8 cellular contexts compared by ENCODE assay signal in genomic region chr17:49191917-49192741, GRCh38. TPM values are rescaled to one million over a fixed set of nuclear protein-coding genes. Genes with fewer than 3 reads are reported as not detected.
DNase-seq lines count a peak whose midpoint lies in the region; FAIRE-seq and TF ChIP-seq lines count a peak whose summit lies in the region.

No MANE protein-coding gene starts in this region.

- CTCF ChIA-PET in HEK293 (lab: Yijun Ruan, JAX), result interaction anchor here (0.6 to 4.5 kb wide), 11 partner anchors 12 to 1167 kb away, joined by 3 to 28 read pairs (median 3); no protein-coding TSS in a partner anchor

- H3K18ac ChIP-seq in neuronal stem cell (ENCODE audit: low read length), result peak overlapping the region; percentile 100

- peak overlapping the region; percentile 81 for H2AK5ac ChIP-seq in neuronal stem cell (ENCODE audit: low read depth, low read length)

- no peak for FAIRE-seq in frontal cortex (lab: Jason Lieb, UNC)

- TF ChIP-seq CTCF in HEK293 (tag by site-specific recombination; IDR thresholded peaks at IDR 0.05) (peak; percentile 92), MM.1S (IDR thresholded peaks at IDR 0.05; ENCODE audit: low read length) (peak; percentile 40)

- H3K4me2 ChIP-seq in MM.1S (ENCODE audit: low read depth, low read length) (peak overlapping the region; percentile 88), neuronal stem cell (ENCODE audit: insufficient read depth, low read length, poor library complexity, severe bottlenecking) (peak overlapping the region; percentile 95)

- H3K9me3 ChIP-seq in HEK293 (ENCODE audit: control insufficient read depth, insufficient read depth, low read depth, low read length) (no peaks in the 10 kb centered on the region), MM.1S (replicated peaks; ENCODE audit: insufficient read depth, low read length) (no peaks in the 10 kb centered on the region), neuronal stem cell (replicated peaks in 1 of 2; ENCODE audit: control insufficient read depth in 2 of 2, insufficient read depth in 1 of 2, low read depth in 1 of 2, low read length in 2 of 2) (no peaks in the 10 kb centered on the region)

- peak overlapping the region; percentile 99 for H2BK5ac ChIP-seq in neuronal stem cell (ENCODE audit: low read length)

- H3K9ac ChIP-seq in MM.1S (ENCODE audit: low read length) (peak overlapping the region; percentile 97), neuronal stem cell (ENCODE audit: low read depth, low read length, poor library complexity) (peak overlapping the region; percentile 99)

- H3F3A ChIP-seq in MM.1S (ENCODE audit: insufficient read depth, low read length), result peaks cover 19% of the 10 kb centered on the region

- H3K27me3 ChIP-seq in MM.1S (replicated peaks; ENCODE audit: insufficient read depth, low read length), result no peaks in the 10 kb centered on the region
- peaks cover 0 to 13% (median 0%) of the 10 kb centered on the region in 3 experiments for H3K27me3 ChIP-seq in neuronal stem cell (ENCODE audit: control insufficient read depth in 3 of 3, insufficient read depth in 3 of 3, low read depth in 1 of 3, low read length in 3 of 3)

- peak overlapping the region; percentile 96 for H2BK15ac ChIP-seq in neuronal stem cell (ENCODE audit: low read length)

- no peaks in the 10 kb centered on the region for H4K20me1 ChIP-seq in MM.1S (ENCODE audit: insufficient read depth, low read length)

- POLR2A ChIA-PET in HEK293 (lab: Yijun Ruan, JAX), result interaction anchor here (0.5 to 1.9 kb wide), 15 partner anchors 12 to 300 kb away, joined by 3 to 8 read pairs (median 4); partner anchors contain the start of genes ATP5MC1, IGF2BP1, PHOSPHO1 and SNF8

- H2AFZ ChIP-seq in MM.1S (ENCODE audit: low read length), result peak overlapping the region; percentile 90
- H2AFZ ChIP-seq in neuronal stem cell (ENCODE audit: low read length), result peak overlapping the region; percentile 99

- H3K4me3 ChIP-seq in HEK293 (ENCODE audit: low read depth, low read length) (peak overlapping the region; percentile 81), MM.1S (ENCODE audit: low read length) (peak overlapping the region; percentile 83), neuronal stem cell (ENCODE audit: low read length in 2 of 2) (peak overlapping the region; percentile 79 to 95)

- DNase-seq in GDM1 (lab: John Stamatoyannopoulos, UW), result peak; percentile 87
- peak; percentile 91 for DNase-seq in MM.1S
- DNase-seq in SIG-M5 (lab: John Stamatoyannopoulos, UW), result peak; percentile 41
- DNase-seq in activated gamma-delta T cell treated with anti-CD3 and anti-CD28 coated beads, Interleukin-2, amount 50 U/mL, for 16 hours (ENCODE audit: low read depth), result peak; percentile 90
- peak; percentile 69 to 72 for DNase-seq in frontal cortex (ENCODE audit: low spot score in 2 of 2)
- peak; percentile 90 for DNase-seq in neuronal stem cell (ENCODE audit: low spot score)
- peak; percentile 46 to 99 (median 89) for DNase-seq in substantia nigra (lab: John Stamatoyannopoulos, UW)

- WGBS in neuronal stem cell (ENCODE audit: extremely low coverage in 2 of 2, insufficient read length in 2 of 2, insufficient replicate concordance in 1 of 2), 2 donors, result no CpG with 5 or more reads among the region's 53 CpGs

- H3K27ac ChIP-seq in HEK293 (ENCODE audit: extremely low read depth, low read depth, low read length) (peak overlapping the region; percentile 97), MM.1S (ENCODE audit: low read length) (peak overlapping the region; percentile 97), neuronal stem cell (replicated peaks; ENCODE audit: low read length) (peak overlapping the region; percentile 97), substantia nigra (ENCODE audit: low read depth, low read length, poor library complexity, severe bottlenecking) (peak overlapping the region; percentile 92)

- H3K79me2 ChIP-seq in MM.1S (ENCODE audit: low read length), result no peaks in the 10 kb centered on the region

- H4K91ac ChIP-seq in neuronal stem cell (ENCODE audit: low read depth, low read length, poor library complexity), result no peak overlapping the region

- H3K9me2 ChIP-seq in MM.1S (replicated peaks; ENCODE audit: insufficient read depth, low read length), result no peaks in the 10 kb centered on the region

- H3K4ac ChIP-seq in neuronal stem cell (ENCODE audit: low read length), result peak overlapping the region; percentile 97

- H3K4me1 ChIP-seq in HEK293 (ENCODE audit: control insufficient read depth, insufficient read depth, low read length) (peaks cover 2% of the 10 kb centered on the region; the same call in 1 of the 2 replicates), MM.1S (ENCODE audit: low read length) (no peaks in the 10 kb centered on the region), neuronal stem cell (ENCODE audit: control insufficient read depth in 2 of 2, insufficient read depth in 1 of 2, low read depth in 1 of 2, low read length in 2 of 2) (peaks cover 2% of the 10 kb centered on the region in 2 donors)

- peak overlapping the region; percentile 99 for H3K23ac ChIP-seq in neuronal stem cell (ENCODE audit: low read depth, low read length, poor library complexity)

- peak overlapping the region; percentile 61 for H2BK120ac ChIP-seq in neuronal stem cell (ENCODE audit: low read depth, low read length)

- H4K8ac ChIP-seq in neuronal stem cell (ENCODE audit: low read depth, low read length), result no peak overlapping the region

- H3K36me3 ChIP-seq in HEK293 (ENCODE audit: control insufficient read depth in 2 of 2, insufficient read depth in 1 of 2, low read length in 2 of 2) (no peaks in the 10 kb centered on the region), MM.1S (replicated peaks; ENCODE audit: insufficient read depth, low read length) (no peaks in the 10 kb centered on the region), neuronal stem cell (replicated peaks in 1 of 2; ENCODE audit: control insufficient read depth in 2 of 2, insufficient read depth in 2 of 2, low read length in 2 of 2) (no peaks in the 10 kb centered on the region)

- H3K79me1 ChIP-seq in neuronal stem cell (ENCODE audit: low read depth, low read length), result no peaks in the 10 kb centered on the region

- H3K14ac ChIP-seq in neuronal stem cell (ENCODE audit: low read length), result peak overlapping the region; percentile 100

- H2BK12ac ChIP-seq in neuronal stem cell (ENCODE audit: low read length), result peak overlapping the region; percentile 22

TF ChIP-seq in HEK293, 187 proteins besides CTCF, POLR2A, EP300 and RAD21 (continues in another document):
- peak; percentile 38; the same call in 1 of the 2 replicates for TF ChIP-seq ELK4 (IDR thresholded peaks at IDR 0.05; ENCODE audit: borderline replicate concordance, low read depth, low read length)
- TF ChIP-seq ZNF266 (tag by site-specific recombination; IDR thresholded peaks at IDR 0.05; ENCODE audit: low read depth), result no peak
- TF ChIP-seq, protein P1, sequence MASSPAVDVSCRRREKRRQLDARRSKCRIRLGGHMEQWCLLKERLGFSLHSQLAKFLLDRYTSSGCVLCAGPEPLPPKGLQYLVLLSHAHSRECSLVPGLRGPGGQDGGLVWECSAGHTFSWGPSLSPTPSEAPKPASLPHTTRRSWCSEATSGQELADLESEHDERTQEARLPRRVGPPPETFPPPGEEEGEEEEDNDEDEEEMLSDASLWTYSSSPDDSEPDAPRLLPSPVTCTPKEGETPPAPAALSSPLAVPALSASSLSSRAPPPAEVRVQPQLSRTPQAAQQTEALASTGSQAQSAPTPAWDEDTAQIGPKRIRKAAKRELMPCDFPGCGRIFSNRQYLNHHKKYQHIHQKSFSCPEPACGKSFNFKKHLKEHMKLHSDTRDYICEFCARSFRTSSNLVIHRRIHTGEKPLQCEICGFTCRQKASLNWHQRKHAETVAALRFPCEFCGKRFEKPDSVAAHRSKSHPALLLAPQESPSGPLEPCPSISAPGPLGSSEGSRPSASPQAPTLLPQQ (tag by site-specific recombination; IDR thresholded peaks at IDR 0.05), result peak; percentile 96
- TF ChIP-seq ZNF214 (tag by site-specific recombination; IDR thresholded peaks at IDR 0.05; ENCODE audit: borderline replicate concordance), result no peak

RNA-seq across cellular contexts. Expression of gene GNGT2, which starts 18.2 kb away (rescaled TPM):
- total RNA-seq in frontal cortex, result not detected
- polyA plus RNA-seq in neuronal stem cell (2013, experiment 1 of 2), result 0.08 TPM
- 0.11 TPM for polyA plus RNA-seq in neuronal stem cell (2013, experiment 2 of 2)

RNA-seq across cellular contexts. Expression of gene ABI3, which starts 18.4 kb away (rescaled TPM):
- 0.41 TPM for total RNA-seq in frontal cortex
- 0.22 TPM for polyA plus RNA-seq in neuronal stem cell (2013, experiment 1 of 2)
- 0.22 TPM for polyA plus RNA-seq in neuronal stem cell (2013, experiment 2 of 2)

RNA-seq across cellular contexts. Expression of gene PHOSPHO1, which starts 38.5 kb away (rescaled TPM):
- total RNA-seq in frontal cortex, result 1.6 TPM
- 0.10 TPM for polyA plus RNA-seq in neuronal stem cell (2013, experiment 1 of 2)
- polyA plus RNA-seq in neuronal stem cell (2013, experiment 2 of 2), result 0.07 TPM

RNA-seq across cellular contexts. Expression of gene B4GALNT2, which starts 59.6 kb away (rescaled TPM):
- total RNA-seq in frontal cortex, result not detected
- not detected for polyA plus RNA-seq in neuronal stem cell (2013, experiment 1 of 2)
- polyA plus RNA-seq in neuronal stem cell (2013, experiment 2 of 2), result not detected

Comparison
In these comparisons a context has a peak if more than half of its experiments do, and no peak if none do; other contexts are left out.
1. Peak in every context shown above with its lines: DNase-seq, H3K4me3 ChIP-seq and H3K27ac ChIP-seq.
2. DNase-seq: peak in every context shown above with its lines; median percentile 91 in MM.1S; 90 in activated gamma-delta T cell treated with anti-CD3 and anti-CD28 coated beads, Interleukin-2, amount 50 U/mL, for 16 hours; 90 in neuronal stem cell; 89 in substantia nigra; 87 in GDM1; 70 in frontal cortex; 41 in SIG-M5.